In the genomic region with DNA sequence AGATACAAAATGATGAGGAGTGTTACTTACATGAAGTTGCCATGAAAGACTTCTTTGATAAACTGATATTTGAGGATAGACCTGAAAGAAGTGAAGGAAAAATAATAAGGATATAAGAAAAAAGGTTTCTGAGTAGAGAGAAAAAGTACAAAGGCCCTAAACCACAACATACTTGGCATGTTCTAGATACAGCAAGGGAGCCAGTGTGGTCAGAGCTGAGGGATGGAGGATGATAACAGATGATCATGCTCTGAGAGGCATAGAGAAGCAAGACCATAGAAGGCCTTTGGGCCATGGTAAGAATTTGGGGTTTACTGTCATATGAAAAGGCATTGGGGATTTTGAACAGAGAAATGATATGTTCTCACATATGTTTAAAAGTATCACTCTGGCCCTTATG, we compare ENCODE assay signal across 22 cellular contexts.
"Had no signal": no experiment of that assay in that cellular context is flagged by ENCODE, and none has a peak within 500 bp of the region (broad histone marks: within the 10 kb centered on the region; RNA-seq: fewer than 3 reads in every experiment).

No MANE protein-coding gene starts in this region.

- H3K27ac Mint-ChIP-seq: natural killer cell treated with Interleukin-12 subunit alpha and Interleukin-12 subunit beta and Interleukin-15 and Interleukin-18, amount 100 ng/mL, for 72 hours; progenitor cell of endocrine pancreas; stimulated activated memory B cell treated with anti-CD40 and anti-IgM and Interleukin-4, amounts not matched to agents 10 μg/mL and 1 μg/mL and 100 μg/mL, for 72 hours; type B pancreatic cell had no signal

- H3K27ac ChIP-seq: coronary artery, esophagus muscularis mucosa, foreskin keratinocyte, gastroesophageal sphincter, heart left ventricle, hepatocyte, lower lobe of right lung, neutrophil, parathyroid adenoma, right atrium auricular region, testis, tibial artery had no signal

- H3K36me3 ChIP-seq: esophagus muscularis mucosa, gastroesophageal sphincter, heart left ventricle, lower lobe of right lung, neutrophil, right atrium auricular region, tibial artery had no signal

- H3K4me1 ChIP-seq: esophagus muscularis mucosa, foreskin keratinocyte, gastroesophageal sphincter, heart left ventricle, lower lobe of right lung, parathyroid adenoma, right atrium auricular region, testis, tibial artery had no signal

- H3K4me3 ChIP-seq: coronary artery, esophagus muscularis mucosa, gastroesophageal sphincter, heart left ventricle, hepatocyte, lower lobe of right lung, right atrium auricular region, testis, tibial artery had no signal

- H3K4me1 Mint-ChIP-seq: stimulated activated memory B cell treated with anti-CD40 and anti-IgM and Interleukin-4, amounts not matched to agents 10 μg/mL and 1 μg/mL and 100 μg/mL, for 72 hours had no signal

- H3K36me3 Mint-ChIP-seq: natural killer cell treated with Interleukin-12 subunit alpha and Interleukin-12 subunit beta and Interleukin-15 and Interleukin-18, amount 100 ng/mL, for 72 hours; stimulated activated memory B cell treated with anti-CD40 and anti-IgM and Interleukin-4, amounts not matched to agents 10 μg/mL and 1 μg/mL and 100 μg/mL, for 72 hours; type B pancreatic cell had no signal

- H3K27me3 ChIP-seq: esophagus muscularis mucosa, foreskin keratinocyte, gastroesophageal sphincter, heart left ventricle, hepatocyte, neutrophil, right atrium auricular region, testis, tibial artery had no signal

- H3K9me3 ChIP-seq: esophagus muscularis mucosa, gastroesophageal sphincter, heart left ventricle, lower lobe of right lung, neutrophil, right atrium auricular region, testis, tibial artery had no signal

- H3K9me3 Mint-ChIP-seq: natural killer cell treated with Interleukin-12 subunit alpha and Interleukin-12 subunit beta and Interleukin-15 and Interleukin-18, amount 100 ng/mL, for 72 hours; stimulated activated memory B cell treated with anti-CD40 and anti-IgM and Interleukin-4, amounts not matched to agents 10 μg/mL and 1 μg/mL and 100 μg/mL, for 72 hours; type B pancreatic cell had no signal

- DNase-seq: effector memory CD4-positive, alpha-beta T cell; foreskin keratinocyte; heart left ventricle; left ventricle myocardium superior; lower lobe of right lung; stimulated activated CD4-positive, alpha-beta T cell treated with anti-CD3 and anti-CD28 coated beads, Interleukin-4, amount 100 ng/mL, for 4 hours; stimulated activated naive CD8-positive, alpha-beta T cell treated with anti-CD3 and anti-CD28 coated beads, Interleukin-15, Interleukin-2, amounts not matched to agents 100 U/mL and 50 U/mL, for 24 hours; substantia nigra; testis; tibial artery had no signal

- H3K27me3 Mint-ChIP-seq: natural killer cell treated with Interleukin-12 subunit alpha and Interleukin-12 subunit beta and Interleukin-15 and Interleukin-18, amount 100 ng/mL, for 72 hours; progenitor cell of endocrine pancreas; stimulated activated memory B cell treated with anti-CD40 and anti-IgM and Interleukin-4, amounts not matched to agents 10 μg/mL and 1 μg/mL and 100 μg/mL, for 72 hours; type B pancreatic cell had no signal

- H3K4me3 Mint-ChIP-seq: natural killer cell treated with Interleukin-12 subunit alpha and Interleukin-12 subunit beta and Interleukin-15 and Interleukin-18, amount 100 ng/mL, for 72 hours; neural crest cell; stimulated activated memory B cell treated with anti-CD40 and anti-IgM and Interleukin-4, amounts not matched to agents 10 μg/mL and 1 μg/mL and 100 μg/mL, for 72 hours; type B pancreatic cell had no signal
